1 cellular context compared by ENCODE assay signal in genomic region chr9:36400332-36401178, GRCh38.
TF ChIP-seq lines count a peak whose summit lies in the region.

No MANE protein-coding gene starts in this region.

TF ChIP-seq in HEK293, 187 proteins besides CTCF, POLR2A, EP300 and RAD21 (continued from another document and continues in another):
- TF ChIP-seq ZNF398 (tag by site-specific recombination; IDR thresholded peaks at IDR 0.05) (peak; percentile 62; the same call in 1 of the 2 replicates), ZBTB49 (tag by site-specific recombination; IDR thresholded peaks at IDR 0.05; ENCODE audit: low read depth) (no peak), INSM2 (tag by site-specific recombination; IDR thresholded peaks at IDR 0.05) (no peak), MZF1 (tag by site-specific recombination; IDR thresholded peaks at IDR 0.05; ENCODE audit: borderline replicate concordance) (no peak), ZSCAN5A (tag by site-specific recombination; IDR thresholded peaks at IDR 0.05) (no peak), ZNF148 (tag by site-specific recombination; IDR thresholded peaks at IDR 0.05; ENCODE audit: borderline replicate concordance) (no peak), ZNF169 (tag by site-specific recombination; IDR thresholded peaks at IDR 0.05) (no peak), ZNF280C (tag by site-specific recombination; IDR thresholded peaks at IDR 0.05) (no peak), ZNF776 (tag by site-specific recombination; IDR thresholded peaks at IDR 0.05; ENCODE audit: borderline replicate concordance) (no peak), ZNF488 (tag by site-specific recombination; IDR thresholded peaks at IDR 0.05) (no peak), ZNF133 (tag by site-specific recombination; IDR thresholded peaks at IDR 0.05) (no peak), PRDM10 (tag by site-specific recombination; IDR thresholded peaks at IDR 0.05) (peak; percentile 17; the same call in 1 of the 2 replicates), SCRT1 (tag by site-specific recombination; IDR thresholded peaks at IDR 0.05; ENCODE audit: borderline replicate concordance) (no peak), ZNF341 (tag by site-specific recombination; IDR thresholded peaks at IDR 0.05; ENCODE audit: low read depth) (peak; percentile 56; the same call in 1 of the 2 replicates), ZNF629 (tag by site-specific recombination; IDR thresholded peaks at IDR 0.05) (0 out of 2 replicates have a peak, but pooled peaks have one; percentile 53), ZNF571 (tag by site-specific recombination; IDR thresholded peaks at IDR 0.05) (no peak), WT1 (tag by site-specific recombination; IDR thresholded peaks at IDR 0.05) (0 out of 2 replicates have a peak, but pooled peaks have one; percentile 3), ZNF423 (tag by site-specific recombination; IDR thresholded peaks at IDR 0.05) (no peak), ZFP69B (tag by site-specific recombination; IDR thresholded peaks at IDR 0.05) (no peak), ZFP37 (tag by site-specific recombination; IDR thresholded peaks at IDR 0.05) (no peak), ZNF664 (tag by site-specific recombination; IDR thresholded peaks at IDR 0.05) (no peak), GFI1B (tag by site-specific recombination; IDR thresholded peaks at IDR 0.05) (no peak), ZNF777 (tag by site-specific recombination; IDR thresholded peaks at IDR 0.05; ENCODE audit: borderline replicate concordance) (no peak), ZNF391 (tag by site-specific recombination; IDR thresholded peaks at IDR 0.05; ENCODE audit: borderline replicate concordance, low read depth) (no peak; the same call in 1 of the 2 replicates), KLF9 (tag by site-specific recombination; IDR thresholded peaks at IDR 0.05; ENCODE audit: low read depth) (peak; percentile 97), ZBTB44 (tag by site-specific recombination; IDR thresholded peaks at IDR 0.05) (no peak), ZNF513 (tag by site-specific recombination; IDR thresholded peaks at IDR 0.05) (peak; percentile 19; the same call in 1 of the 2 replicates), ZNF48 (tag by site-specific recombination; IDR thresholded peaks at IDR 0.05) (no peak), ZSCAN30 (tag by site-specific recombination; IDR thresholded peaks at IDR 0.05) (peak; percentile 88), ZNF555 (tag by site-specific recombination; conservative IDR thresholded peaks at IDR 0.05) (no peak), ZNF449 (tag by site-specific recombination; IDR thresholded peaks at IDR 0.05) (no peak), ZNF175 (tag by site-specific recombination; IDR thresholded peaks at IDR 0.05) (no peak), ZNF121 (tag by site-specific recombination; IDR thresholded peaks at IDR 0.05) (no peak), ZBTB20 (tag by site-specific recombination; IDR thresholded peaks at IDR 0.05) (peak; percentile 87), ZNF843 (tag by site-specific recombination; IDR thresholded peaks at IDR 0.05) (no peak)
